1 cellular context compared by ENCODE assay signal in genomic region chr11:77171885-77172665, GRCh38.
A peak's percentile ranks its signal among the peaks of the same experiment; 100 is the strongest.
TF ChIP-seq lines count a peak whose summit lies in the region.

No MANE protein-coding gene starts in this region.

TF ChIP-seq in HepG2, 621 proteins besides CTCF, POLR2A, EP300 and RAD21 (continued from another document and continues in another):
- no peak for TF ChIP-seq ZNF276 (CRISPR knock-in tag; IDR thresholded peaks at IDR 0.05; ENCODE audit: low read depth)
- no peak for TF ChIP-seq ZNF678 (CRISPR knock-in tag; IDR thresholded peaks at IDR 0.05)
- no peak for TF ChIP-seq MEIS2 (CRISPR knock-in tag; IDR thresholded peaks at IDR 0.05)
- no peak for TF ChIP-seq ZNF746 (CRISPR knock-in tag; IDR thresholded peaks at IDR 0.05)
- TF ChIP-seq ISL2 (CRISPR knock-in tag; IDR thresholded peaks at IDR 0.05), result 0 out of 2 replicates have a peak, but pooled peaks have one; percentile 21
- no peak for TF ChIP-seq YEATS4 (CRISPR knock-in tag; IDR thresholded peaks at IDR 0.05; ENCODE audit: borderline replicate concordance)
- TF ChIP-seq ZMYM4 (CRISPR knock-in tag; IDR thresholded peaks at IDR 0.05), result peak; percentile 51; the same call in 1 of the 2 replicates
- no peak; the same call in 1 of the 2 replicates for TF ChIP-seq THAP9 (CRISPR knock-in tag; IDR thresholded peaks at IDR 0.05; ENCODE audit: borderline replicate concordance)
- TF ChIP-seq SRSF1 (optimal IDR thresholded peaks at IDR 0.05; ENCODE audit: low read depth, low read length), result no peak
- no peak for TF ChIP-seq ZHX1 (CRISPR knock-in tag; IDR thresholded peaks at IDR 0.05; ENCODE audit: low read depth)
- TF ChIP-seq NFIB (CRISPR knock-in tag; IDR thresholded peaks at IDR 0.05; ENCODE audit: borderline replicate concordance), result no peak
- peak; percentile 81 to 82; a peak in 3 of 4 replicates for TF ChIP-seq NR2F1 (CRISPR knock-in tag; IDR thresholded peaks at IDR 0.05)
- no peak for TF ChIP-seq HMGA1 (CRISPR knock-in tag; conservative IDR thresholded peaks at IDR 0.05)
- TF ChIP-seq ZNF768 (CRISPR knock-in tag; IDR thresholded peaks at IDR 0.05), result no peak
- TF ChIP-seq ZNF142 (CRISPR knock-in tag; IDR thresholded peaks at IDR 0.05), result no peak
- no peak for TF ChIP-seq ZBTB46 (CRISPR knock-in tag; IDR thresholded peaks at IDR 0.05; ENCODE audit: borderline replicate concordance)
- no peak for TF ChIP-seq ZNF503 (CRISPR knock-in tag; IDR thresholded peaks at IDR 0.05)
- no peak for TF ChIP-seq ZNF256 (CRISPR knock-in tag; conservative IDR thresholded peaks at IDR 0.05)
- no peak for TF ChIP-seq ZNF577 (CRISPR knock-in tag; IDR thresholded peaks at IDR 0.05; ENCODE audit: borderline replicate concordance, low read depth)
- 0 out of 2 replicates have a peak, but pooled peaks have one; percentile 34 for TF ChIP-seq GZF1 (CRISPR knock-in tag; IDR thresholded peaks at IDR 0.05)
- TF ChIP-seq ZBTB10 (CRISPR knock-in tag; IDR thresholded peaks at IDR 0.05; ENCODE audit: borderline replicate concordance), result no peak
- TF ChIP-seq U2AF1 (optimal IDR thresholded peaks at IDR 0.05; ENCODE audit: low read depth, low read length), result no peak
- no peak; the same call in 1 of the 2 replicates for TF ChIP-seq SAP130 (CRISPR knock-in tag; IDR thresholded peaks at IDR 0.05; ENCODE audit: low read depth)
- no peak for TF ChIP-seq PTBP1 (IDR thresholded peaks at IDR 0.05; ENCODE audit: low read depth, low read length, poor library complexity, severe bottlenecking)
- TF ChIP-seq ZKSCAN8 (CRISPR knock-in tag; IDR thresholded peaks at IDR 0.05; ENCODE audit: borderline replicate concordance), result no peak
- TF ChIP-seq IRX3 (CRISPR knock-in tag; IDR thresholded peaks at IDR 0.05; ENCODE audit: borderline replicate concordance, low read depth), result no peak
- TF ChIP-seq HNRNPL (IDR thresholded peaks at IDR 0.05; ENCODE audit: low read depth, low read length), result 0 out of 2 replicates have a peak, but pooled peaks have one; percentile 27
- no peak for TF ChIP-seq MYNN (CRISPR knock-in tag; IDR thresholded peaks at IDR 0.05; ENCODE audit: low read depth)
- no peak for TF ChIP-seq MIER3 (CRISPR knock-in tag; IDR thresholded peaks at IDR 0.05; ENCODE audit: borderline replicate concordance)
- TF ChIP-seq ZFP36 (IDR thresholded peaks at IDR 0.05; ENCODE audit: borderline replicate concordance, low read depth, low read length, partially characterized antibody), result peak; percentile 28
- no peak for TF ChIP-seq CSRNP1 (CRISPR knock-in tag; IDR thresholded peaks at IDR 0.05)
- no peak for TF ChIP-seq GLI4 (CRISPR knock-in tag; IDR thresholded peaks at IDR 0.05; ENCODE audit: borderline replicate concordance)
- no peak for TF ChIP-seq ZNF563 (CRISPR knock-in tag; IDR thresholded peaks at IDR 0.05)
